ENCODE assay signal across 11 cellular contexts in the genomic region with DNA sequence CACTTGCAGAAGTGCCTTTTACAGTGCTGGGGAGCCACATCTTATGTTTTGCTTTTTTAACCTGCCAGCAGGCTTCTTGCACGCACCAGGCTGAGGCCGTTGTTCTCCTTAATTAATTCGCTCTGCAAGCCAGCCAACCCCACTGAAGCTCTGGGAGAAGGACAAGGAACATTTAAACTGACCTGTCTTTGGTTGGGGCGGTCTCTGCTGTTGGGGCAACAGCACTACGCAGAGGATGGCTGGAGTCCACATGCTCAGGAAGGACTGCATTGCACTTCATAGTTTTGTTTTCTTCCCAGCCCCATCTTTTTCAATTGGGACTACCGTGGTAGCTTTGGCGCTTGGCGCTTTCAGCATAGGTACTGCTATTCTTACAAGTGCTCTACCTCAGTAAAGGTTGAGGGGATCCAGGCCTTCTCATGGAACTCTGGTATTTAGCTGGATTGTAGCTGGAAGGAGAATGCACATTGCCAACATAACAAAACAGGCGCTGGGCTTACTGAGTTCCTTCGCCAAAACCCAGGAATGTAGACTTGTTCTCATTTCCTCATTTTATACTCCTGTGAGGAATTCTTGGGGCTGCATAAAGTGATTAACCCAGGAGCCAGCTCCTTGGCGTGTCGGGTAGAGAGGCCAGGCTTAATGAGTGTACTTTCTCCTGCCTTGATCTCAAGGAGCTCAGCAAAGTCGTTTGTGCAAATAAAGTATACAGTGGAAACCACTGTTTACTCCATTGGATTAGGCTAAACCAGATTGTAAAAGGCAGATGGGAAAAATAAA.
"Had no signal": no experiment of that assay in that cellular context is flagged by ENCODE, and none has a peak within 500 bp of the region (broad histone marks: within the 10 kb centered on the region; RNA-seq: fewer than 3 reads in every experiment).

No MANE protein-coding gene starts in this region.

- DNase-seq: activated CD4-positive, CD25-positive, alpha-beta regulatory T cell; activated T-cell treated with anti-CD3 and anti-CD28 coated beads, Interleukin-2, amount 50 U/mL, for 1 hour; amniotic stem cell; brain microvascular endothelial cell; cerebellar nuclear complex; effector memory CD8-positive, alpha-beta T cell; hippocampal formation; psoas muscle; stimulated activated CD4-positive, alpha-beta T cell treated with anti-CD3 and anti-CD28 coated beads, Interleukin-4, amount 100 ng/mL, for 1 hour; stimulated activated CD8-positive, alpha-beta memory T cell treated with anti-CD3 and anti-CD28 coated beads, Interleukin-4, amount 100 ng/mL, for 48 hours had no signal

- H3K36me3 ChIP-seq: brain microvascular endothelial cell had no signal

- H3K27ac ChIP-seq: brain microvascular endothelial cell, epithelial cell of prostate, psoas muscle had no signal

- H3K9me3 ChIP-seq: psoas muscle had no signal

- H3K27me3 ChIP-seq: brain microvascular endothelial cell had no signal

- H3K4me1 ChIP-seq: psoas muscle had no signal

- H3K4me3 ChIP-seq: psoas muscle had no signal
